In genomic region chr7:69078997-69079769, GRCh38 we compare ENCODE assay signal across 14 cellular contexts.
DNase-seq lines count a peak whose midpoint lies in the region; ATAC-seq and TF ChIP-seq lines count a peak whose summit lies in the region.
"Had no signal": no experiment of that assay in that cellular context is flagged by ENCODE, and none has a peak within 500 bp of the region (broad histone marks: within the 10 kb centered on the region; RNA-seq: fewer than 3 reads in every experiment).

No MANE protein-coding gene starts in this region.

- POLR2A ChIA-PET in GM10248 (lab: Yijun Ruan, JAX) = no interaction called here

- H3K27me3 ChIP-seq in H7 (ENCODE audit: control insufficient read depth, insufficient read depth, low read length) = no peaks in the 10 kb centered on the region

- DNase-seq in H7 (peak; percentile 7), caudate nucleus (lab: John Stamatoyannopoulos, UW) (peak in 40 of 61 donors; percentile 1 to 87 (median 26)), inferior parietal cortex (ENCODE audit: extremely low spot score) (peak; percentile 55), stromal cell of bone marrow (ENCODE audit: low read depth) (peak; percentile 46), mesenteric fat pad (ENCODE audit: low spot score) (no peak), GM10248 (ENCODE audit: extremely low spot score) (no peak)
- DNase-seq: GM23248; kidney; naive thymus-derived CD4-positive, alpha-beta T cell; NCI-H2107; stimulated activated CD4-positive, alpha-beta T cell treated with anti-CD3 and anti-CD28 coated beads, Interleukin-4, amount 100 ng/mL, for 4 hours; stimulated activated naive B cell treated with anti-CD40 and anti-IgM and Interleukin-4, amounts not matched to agents 10 μg/mL and 1 μg/mL and 100 μg/mL, for 72 hours had no signal

- CTCF ChIA-PET in GM10248 (lab: Yijun Ruan, JAX) = no interaction called here

- no peak overlapping the region for H3K27ac ChIP-seq in caudate nucleus (ENCODE audit: low read depth, low read length)
- H3K27ac ChIP-seq: GM23248 had no signal

- H3K36me3 ChIP-seq in H7 (replicated peaks; ENCODE audit: control insufficient read depth, insufficient read depth, low read length) = no peaks in the 10 kb centered on the region

- no peak overlapping the region for H3K4me3 ChIP-seq in H7 (ENCODE audit: insufficient read depth, low read depth, low read length)
- H3K4me3 ChIP-seq: GM23248 had no signal

- no peak for TF ChIP-seq CTCF in GM10248 (IDR thresholded peaks at IDR 0.05; ENCODE audit: control extremely low read depth, extremely low read depth, low read depth, missing control alignments)

- no peak for ATAC-seq in GM21825 (IDR thresholded peaks at IDR 0.05; ENCODE audit: unreplicated experiment)
- no peak for ATAC-seq in HG02970 (IDR thresholded peaks at IDR 0.05; ENCODE audit: low FRiP score, unreplicated experiment)
- ATAC-seq: naive thymus-derived CD4-positive, alpha-beta T cell; stimulated activated naive B cell treated with anti-CD40 and anti-IgM and Interleukin-4, amounts not matched to agents 10 μg/mL and 1 μg/mL and 100 μg/mL, for 72 hours had no signal

Comparison
In these comparisons a context has a peak if more than half of its experiments do, and no peak if none do; other contexts are left out.
1. DNase-seq: peak in H7 (single experiment), caudate nucleus (40 of 61), inferior parietal cortex (single experiment) and stromal cell of bone marrow (single experiment); none in mesenteric fat pad (single experiment) and GM10248 (single experiment).